Comparison of ENCODE assay signal across 1 cellular context in the genomic region with DNA sequence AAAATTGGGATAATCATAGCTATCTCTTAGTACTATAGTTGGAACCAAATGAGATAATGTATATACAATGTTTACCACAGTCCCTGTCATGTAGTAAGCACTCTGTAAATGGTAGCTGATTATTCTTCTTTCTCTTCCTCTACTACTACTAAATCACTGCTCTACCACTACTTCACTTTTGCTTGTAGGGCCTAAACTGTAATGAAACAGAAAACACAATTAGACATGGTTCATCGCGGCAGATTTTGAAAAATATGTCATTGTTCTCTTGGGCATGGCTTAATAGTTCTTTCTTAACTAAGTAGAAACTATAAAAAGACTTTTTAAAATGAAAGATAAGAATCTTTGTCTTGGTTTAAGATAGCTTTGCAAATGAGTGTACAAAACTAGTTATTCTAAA.
TF ChIP-seq lines count a peak whose summit lies in the region.

No MANE protein-coding gene starts in this region.

TF ChIP-seq in GM12878, 131 proteins besides CTCF, POLR2A, EP300 and RAD21 (continued from another document):
- TF ChIP-seq, protein P1, sequence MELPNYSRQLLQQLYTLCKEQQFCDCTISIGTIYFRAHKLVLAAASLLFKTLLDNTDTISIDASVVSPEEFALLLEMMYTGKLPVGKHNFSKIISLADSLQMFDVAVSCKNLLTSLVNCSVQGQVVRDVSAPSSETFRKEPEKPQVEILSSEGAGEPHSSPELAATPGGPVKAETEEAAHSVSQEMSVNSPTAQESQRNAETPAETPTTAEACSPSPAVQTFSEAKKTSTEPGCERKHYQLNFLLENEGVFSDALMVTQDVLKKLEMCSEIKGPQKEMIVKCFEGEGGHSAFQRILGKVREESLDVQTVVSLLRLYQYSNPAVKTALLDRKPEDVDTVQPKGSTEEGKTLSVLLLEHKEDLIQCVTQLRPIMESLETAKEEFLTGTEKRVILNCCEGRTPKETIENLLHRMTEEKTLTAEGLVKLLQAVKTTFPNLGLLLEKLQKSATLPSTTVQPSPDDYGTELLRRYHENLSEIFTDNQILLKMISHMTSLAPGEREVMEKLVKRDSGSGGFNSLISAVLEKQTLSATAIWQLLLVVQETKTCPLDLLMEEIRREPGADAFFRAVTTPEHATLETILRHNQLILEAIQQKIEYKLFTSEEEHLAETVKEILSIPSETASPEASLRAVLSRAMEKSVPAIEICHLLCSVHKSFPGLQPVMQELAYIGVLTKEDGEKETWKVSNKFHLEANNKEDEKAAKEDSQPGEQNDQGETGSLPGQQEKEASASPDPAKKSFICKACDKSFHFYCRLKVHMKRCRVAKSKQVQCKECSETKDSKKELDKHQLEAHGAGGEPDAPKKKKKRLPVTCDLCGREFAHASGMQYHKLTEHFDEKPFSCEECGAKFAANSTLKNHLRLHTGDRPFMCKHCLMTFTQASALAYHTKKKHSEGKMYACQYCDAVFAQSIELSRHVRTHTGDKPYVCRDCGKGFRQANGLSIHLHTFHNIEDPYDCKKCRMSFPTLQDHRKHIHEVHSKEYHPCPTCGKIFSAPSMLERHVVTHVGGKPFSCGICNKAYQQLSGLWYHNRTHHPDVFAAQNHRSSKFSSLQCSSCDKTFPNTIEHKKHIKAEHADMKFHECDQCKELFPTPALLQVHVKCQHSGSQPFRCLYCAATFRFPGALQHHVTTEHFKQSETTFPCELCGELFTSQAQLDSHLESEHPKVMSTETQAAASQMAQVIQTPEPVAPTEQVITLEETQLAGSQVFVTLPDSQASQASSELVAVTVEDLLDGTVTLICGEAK (IDR thresholded peaks at IDR 0.05; ENCODE audit: borderline replicate concordance), result no peak
- TF ChIP-seq NR2F1 (conservative IDR thresholded peaks at IDR 0.05), result no peak
